ENCODE assay signal across 14 cellular contexts in the genomic region with DNA sequence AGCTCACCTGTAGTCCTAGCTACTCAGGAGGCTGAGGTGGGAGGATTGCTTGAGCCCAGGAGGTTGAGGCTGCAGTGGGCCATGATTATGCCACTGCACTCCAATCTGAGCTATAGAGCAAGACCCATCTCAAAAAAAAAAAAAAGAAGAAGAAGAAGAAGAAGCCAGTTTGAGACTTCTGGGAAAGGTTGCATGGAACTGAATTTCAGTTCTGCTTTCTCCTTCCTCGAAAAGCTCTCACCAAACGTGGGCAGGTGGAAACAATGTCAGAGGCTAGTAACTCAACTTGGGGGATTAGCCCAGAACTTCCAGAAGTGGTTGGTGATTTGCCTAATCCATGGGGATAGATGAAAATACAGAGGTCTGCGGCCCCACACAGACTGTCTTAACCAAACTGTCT. TPM values are rescaled to one million over a fixed set of nuclear protein-coding genes. Genes with fewer than 3 reads are reported as not detected.
DNase-seq lines count a peak whose midpoint lies in the region; ATAC-seq, FAIRE-seq and TF ChIP-seq lines count a peak whose summit lies in the region.
"Had no signal": no experiment of that assay in that cellular context is flagged by ENCODE, and none has a peak within 500 bp of the region (broad histone marks: within the 10 kb centered on the region; RNA-seq: fewer than 3 reads in every experiment).

No MANE protein-coding gene starts in this region.

- CTCF ChIA-PET in GM12878 (lab: Yijun Ruan, JAX), result interaction anchor here (1.5 to 3.2 kb wide), 2 partner anchors 19 to 60 kb away, joined by 4 to 11 read pairs; a partner anchor contains a TSS

- DNase-seq in GM12891 (ENCODE audit: insufficient read length, low spot score), result no peak
- peak; percentile 60 to 79 for DNase-seq in NOMO-1 (lab: John Stamatoyannopoulos, UW; ENCODE audit: unreplicated experiment in 2 of 2)
- DNase-seq in GM12878 (ENCODE audit: low read depth, low spot score), result no peak
- DNase-seq in stimulated activated naive B cell treated with anti-CD40 and anti-IgM and Interleukin-4, amounts not matched to agents 10 μg/mL and 1 μg/mL and 100 μg/mL, for 72 hours, result no peak
- no peak for DNase-seq in activated CD4-positive, alpha-beta T cell treated with anti-CD3 and anti-CD28 coated beads for 1 hour
- no peak for DNase-seq in right atrium auricular region (ENCODE audit: low spot score)
- DNase-seq: CD4-positive, alpha-beta memory T cell; HCEC 1CT; NCI-H1092 treated with DMSO at 0.1 percent for 48 hours; NCI-H510A treated with DMSO at 0.1 percent for 48 hours; SHP77 treated with DMSO at 0.1 percent for 48 hours had no signal

- H3K9ac ChIP-seq in GM12878 (ENCODE audit: control insufficient read depth, insufficient read depth, low read length), result no peak overlapping the region

- H3K4me2 ChIP-seq in GM12878 (ENCODE audit: control insufficient read depth, insufficient read depth), result no peak overlapping the region

- ATAC-seq in GM12878 (no peak), HG02870 (IDR thresholded peaks at IDR 0.05; ENCODE audit: unreplicated experiment) (no peak)
- peak; percentile 46 to 61 for ATAC-seq in stimulated activated naive B cell treated with anti-CD40 and anti-IgM and Interleukin-4, amounts not matched to agents 10 μg/mL and 1 μg/mL and 100 μg/mL, for 72 hours (replicated peaks)
- ATAC-seq: K562 had no signal

- H3K27me3 ChIP-seq in GM12878 (replicated peaks in 1 of 2; ENCODE audit: control insufficient read depth in 2 of 2, insufficient read depth in 2 of 2, low read length in 1 of 2) (no peaks in the 10 kb centered on the region), right atrium auricular region (no peaks in the 10 kb centered on the region)

- H3K4me1 ChIP-seq in GM12878 (ENCODE audit: control insufficient read depth, insufficient read depth, low read length) (no peaks in the 10 kb centered on the region), right atrium auricular region (no peaks in the 10 kb centered on the region)

- peaks cover 2% of the 10 kb centered on the region; the same call in 1 of the 3 replicates for H3K9me3 ChIP-seq in GM12878 (replicated peaks; ENCODE audit: control insufficient read depth, insufficient read depth, low read length)
- no peaks in the 10 kb centered on the region for H3K9me3 ChIP-seq in right atrium auricular region

- H2AFZ ChIP-seq in GM12878 (ENCODE audit: control insufficient read depth, low read depth, low read length), result no peak overlapping the region

- no peak overlapping the region for H3K4me3 Mint-ChIP-seq in stimulated activated naive B cell treated with anti-CD40 and anti-IgM and Interleukin-4, amounts not matched to agents 10 μg/mL and 1 μg/mL and 100 μg/mL, for 72 hours
- H3K4me3 Mint-ChIP-seq: CD4-positive, alpha-beta memory T cell had no signal

- TF ChIP-seq CTCF in GM12878 (IDR thresholded peaks at IDR 0.05 in 2 of 3, conservative IDR thresholded peaks at IDR 0.05 in 1 of 3; ENCODE audit: control insufficient read depth in 2 of 3, extremely low read depth in 1 of 3, insufficient read depth in 1 of 3, low read depth in 3 of 3, low read length in 3 of 3) (no peak), right atrium auricular region (IDR thresholded peaks at IDR 0.05) (no peak)

- H4K20me1 ChIP-seq in GM12878 (ENCODE audit: control insufficient read depth, insufficient read depth), result no peaks in the 10 kb centered on the region

- TF ChIP-seq POLR2A in GM12891 (IDR thresholded peaks at IDR 0.05; ENCODE audit: low read depth, low read length), result no peak
- TF ChIP-seq POLR2A in GM12878 (IDR thresholded peaks at IDR 0.05; ENCODE audit: low read depth, low read length), result no peak

- H3K36me3 Mint-ChIP-seq in stimulated activated naive B cell treated with anti-CD40 and anti-IgM and Interleukin-4, amounts not matched to agents 10 μg/mL and 1 μg/mL and 100 μg/mL, for 72 hours, result peaks cover 5 to 31% of the 10 kb centered on the region in 2 donors

- POLR2A ChIA-PET in GM12878 (lab: Charles Lee), result interaction anchor here (0.7 kb wide), 1 partner anchor 55 kb away, joined by 3 read pairs; no protein-coding TSS in a partner anchor

- SMC1A ChIA-PET in GM12878 (lab: Charles Lee; ENCODE audit: uncharacterized antibody, unreplicated experiment), result interaction anchor here (0.6 kb wide), 1 partner anchor 589 kb away, joined by 3 read pairs; no protein-coding TSS in a partner anchor

- no peaks in the 10 kb centered on the region for H3K36me3 ChIP-seq in GM12878 (ENCODE audit: control insufficient read depth in 2 of 2, insufficient read depth in 2 of 2, low read length in 1 of 2)
- H3K36me3 ChIP-seq in right atrium auricular region, result no peaks in the 10 kb centered on the region

- 13% methylated on average over 3 of the region's 3 CpGs for WGBS in GM12878 (ENCODE audit: insufficient coverage, insufficient replicate concordance, low lambda C conversion rate, missing lambda C conversion rate)

- no peak for TF ChIP-seq RAD21 in GM12878 (IDR thresholded peaks at IDR 0.05; ENCODE audit: insufficient read depth, low read depth, low read length)

- H3K79me2 ChIP-seq in GM12878 (ENCODE audit: control insufficient read depth, insufficient read depth, low read length), result no peaks in the 10 kb centered on the region

- H3K4me3 ChIP-seq in GM12878 (no peak overlapping the region), right atrium auricular region (no peak overlapping the region)
- H3K4me3 ChIP-seq: K562 had no signal

- TF ChIP-seq EP300 in GM12878 (IDR thresholded peaks at IDR 0.05; ENCODE audit: borderline replicate concordance in 1 of 2, control insufficient read depth in 1 of 2, low read depth in 2 of 2, low read length in 2 of 2), result no peak

- peaks cover 11 to 15% of the 10 kb centered on the region in 2 donors for H3K27me3 Mint-ChIP-seq in stimulated activated naive B cell treated with anti-CD40 and anti-IgM and Interleukin-4, amounts not matched to agents 10 μg/mL and 1 μg/mL and 100 μg/mL, for 72 hours
- H3K27me3 Mint-ChIP-seq: CD4-positive, alpha-beta memory T cell had no signal

- H3K27ac ChIP-seq in GM12878 (ENCODE audit: control insufficient read depth, insufficient read depth) (no peak overlapping the region), right atrium auricular region (no peak overlapping the region)

- in situ Hi-C loops in GM12878 (cut with MboI), result no loop called here

- RAD21 ChIA-PET in GM12878 (lab: Charles Lee; ENCODE audit: unreplicated experiment), result no interaction called here

- intact Hi-C loops in GM12878 (cut with micrococcal nuclease; ENCODE audit: unreplicated experiment), result no loop called here

- H3K27ac Mint-ChIP-seq in stimulated activated naive B cell treated with anti-CD40 and anti-IgM and Interleukin-4, amounts not matched to agents 10 μg/mL and 1 μg/mL and 100 μg/mL, for 72 hours, result no peak overlapping the region
- H3K27ac Mint-ChIP-seq: CD4-positive, alpha-beta memory T cell had no signal

- H3K4me1 Mint-ChIP-seq in stimulated activated naive B cell treated with anti-CD40 and anti-IgM and Interleukin-4, amounts not matched to agents 10 μg/mL and 1 μg/mL and 100 μg/mL, for 72 hours, result peaks cover 7 to 12% of the 10 kb centered on the region in 2 donors
- H3K4me1 Mint-ChIP-seq: CD4-positive, alpha-beta memory T cell had no signal

- H3K9me3 Mint-ChIP-seq in stimulated activated naive B cell treated with anti-CD40 and anti-IgM and Interleukin-4, amounts not matched to agents 10 μg/mL and 1 μg/mL and 100 μg/mL, for 72 hours, result no peaks in the 10 kb centered on the region
- H3K9me3 Mint-ChIP-seq: CD4-positive, alpha-beta memory T cell had no signal

- no TSS peak for BruUV-seq in GM12878 (replicated peaks; lab: Mats Ljungman, UMichigan)

- FAIRE-seq in GM12891 (lab: Jason Lieb, UNC) (no peak), GM12878 (lab: Jason Lieb, UNC) (no peak)
- FAIRE-seq: K562 had no signal

TF ChIP-seq in GM12891, 5 proteins besides CTCF, POLR2A, EP300 and RAD21:
- TF ChIP-seq POLR2AphosphoS5 (IDR thresholded peaks at IDR 0.05; ENCODE audit: low read depth, low read length) (no peak), PAX5 (IDR thresholded peaks at IDR 0.05; ENCODE audit: insufficient read depth, low read length, severe bottlenecking) (no peak), SPI1 (IDR thresholded peaks at IDR 0.05; ENCODE audit: low read depth, low read length) (peak; percentile 68), POU2F2 (IDR thresholded peaks at IDR 0.05; ENCODE audit: low read depth, low read length) (no peak), TAF1 (IDR thresholded peaks at IDR 0.05; ENCODE audit: low read depth, low read length) (no peak)
TF ChIP-seq in GM12891: peak in this region for 1.

TF ChIP-seq in GM12878, 131 proteins besides CTCF, POLR2A, EP300 and RAD21:
- TF ChIP-seq SPI1 (IDR thresholded peaks at IDR 0.05; ENCODE audit: borderline replicate concordance, insufficient read depth, low read depth, low read length), result peak; percentile 50; the same call in 1 of the 2 replicates
- TF ChIP-seq ESRRA (IDR thresholded peaks at IDR 0.05; ENCODE audit: low read length), result no peak

RNA-seq across cellular contexts. Expression of a gene that starts 18.7 kb away (rescaled TPM):
- polyA plus RNA-seq in GM12891 (2012; ENCODE audit: low read depth, missing spikeins), result 2.1 TPM
- 10.7 and 13.0 TPM in 2 replicates for total RNA-seq in GM12878 (2013; cell fraction: nucleolus; rRNA removed)
- 0.98 and 1.8 TPM in 2 replicates for total RNA-seq in GM12878 (2014; rRNA removed)
- total RNA-seq in GM12878 (2014; rRNA removed; fragmentation: Illumina TruSeq; extraction: Trizol), result 1.2 and 1.8 TPM in 2 replicates
- 1.7 and 3.7 TPM in 2 replicates for total RNA-seq in GM12878 (2021)
- polyA plus RNA-seq in GM12878 (2011; ENCODE audit: low read depth), result 0.88 TPM
- polyA plus RNA-seq in GM12878 (2011; rRNA removed), result 2.9 and 3.1 TPM in 2 replicates
- polyA plus RNA-seq in GM12878 (2011; cell fraction: cytosol; rRNA removed), result 1.5 and 1.8 TPM in 2 replicates
- 2.6 and 2.8 TPM in 2 replicates for polyA plus RNA-seq in GM12878 (2011; cell fraction: nucleus; rRNA removed)
- polyA plus RNA-seq in GM12878 (2012), result 1.1 and 1.8 TPM in 2 replicates
- 1.8 and 2.2 TPM in 2 replicates for polyA plus RNA-seq in GM12878 (2014; fragmentation: Illumina TruSeq; extraction: Trizol)
- under 1 TPM; 0.24 to 0.47 TPM for polyA plus RNA-seq in GM12878 (2014; fragmentation: Nextera tagmentation; extraction: Ambion mirVana)
- polyA plus RNA-seq in GM12878 (2014; rRNA removed), result 1.0 and 1.4 TPM in 2 replicates
- 1 to 10 TPM; 1.0 to 1.8 TPM for polyA plus RNA-seq in GM12878 (2016; fragmentation: Nextera tagmentation; extraction: Ambion mirVana)
- polyA minus RNA-seq in GM12878 (2011; rRNA and poly(A)+ RNA removed), result 2.6 and 4.5 TPM in 2 replicates
- 0.62 and 1.7 TPM in 2 replicates for polyA minus RNA-seq in GM12878 (2011; cell fraction: cytosol; rRNA and poly(A)+ RNA removed)
- polyA minus RNA-seq in GM12878 (2011; cell fraction: nucleus; rRNA and poly(A)+ RNA removed), result 2.3 and 3.1 TPM in 2 replicates
- total RNA-seq in right atrium auricular region, result 1 to 10 TPM; 2.2 to 5.5 TPM
- total RNA-seq: OCI-LY7 had no signal
- polyA plus RNA-seq: K562 had no signal

Comparison
In these comparisons a context has a peak if more than half of its experiments do, and no peak if none do; other contexts are left out.
1. DNase-seq: peak in NOMO-1 (2 of 2); none in GM12891 (single experiment), GM12878 (single experiment), stimulated activated naive B cell treated with anti-CD40 and anti-IgM and Interleukin-4, amounts not matched to agents 10 μg/mL and 1 μg/mL and 100 μg/mL, for 72 hours (single experiment), activated CD4-positive, alpha-beta T cell treated with anti-CD3 and anti-CD28 coated beads for 1 hour (single experiment) and right atrium auricular region (single experiment).
2. ATAC-seq: peak in stimulated activated naive B cell treated with anti-CD40 and anti-IgM and Interleukin-4, amounts not matched to agents 10 μg/mL and 1 μg/mL and 100 μg/mL, for 72 hours (2 of 2); none in GM12878 (single experiment) and HG02870 (single experiment).